11 cellular contexts compared by ENCODE assay signal in genomic region chr6:65935412-65935811, GRCh38.
"Had no signal": no experiment of that assay in that cellular context is flagged by ENCODE, and none has a peak within 500 bp of the region (broad histone marks: within the 10 kb centered on the region; RNA-seq: fewer than 3 reads in every experiment).

No MANE protein-coding gene starts in this region.

- H3K4me1 ChIP-seq: HAP-1 had no signal

- H3K27ac ChIP-seq: GM23248 had no signal

- H3K27ac Mint-ChIP-seq: GM23338, H9, HFFc6 had no signal

- H3K4me3 ChIP-seq: GM23248, GM23338, HAP-1 had no signal

- H3K9ac ChIP-seq: GM23248 had no signal

- H2AFZ ChIP-seq: GM23248, GM23338 had no signal

- H3K36me3 ChIP-seq: HAP-1 had no signal

- H3K4me3 Mint-ChIP-seq: GM23338, H9, HFFc6 had no signal

- H3K4me1 Mint-ChIP-seq: GM23338, H9 had no signal

- H3K9me3 ChIP-seq: HAP-1 had no signal

- DNase-seq: GM23248, GOT3, H7, H9, HCEC 1CT, HFFc6 had no signal

- FAIRE-seq: H1, H54 had no signal

- ATAC-seq: GM23338, HCT116 had no signal

- H3K4me2 ChIP-seq: GM23338 had no signal
